10 cellular contexts compared by ENCODE assay signal in the genomic region with DNA sequence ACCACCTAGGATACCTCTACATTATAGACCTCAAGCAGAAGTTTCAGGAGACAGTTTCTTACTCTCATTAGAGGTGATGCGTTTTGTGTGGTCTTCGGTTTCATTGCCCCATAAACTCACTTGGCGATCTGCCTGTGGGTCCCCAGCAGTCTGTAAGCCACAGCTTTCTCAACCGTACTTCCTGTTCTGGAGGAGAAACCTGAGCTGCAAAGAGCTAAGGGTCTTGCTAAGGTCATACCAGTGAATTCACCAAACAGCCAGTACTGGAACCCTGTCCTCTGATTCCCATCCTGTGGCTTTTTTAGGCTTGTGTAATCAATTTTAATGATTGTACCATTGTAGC.
A peak's percentile ranks its signal among the peaks of the same experiment; 100 is the strongest.
DNase-seq lines count a peak whose midpoint lies in the region; ATAC-seq, FAIRE-seq and TF ChIP-seq lines count a peak whose summit lies in the region.
"Had no signal": no experiment of that assay in that cellular context is flagged by ENCODE, and none has a peak within 500 bp of the region (broad histone marks: within the 10 kb centered on the region; RNA-seq: fewer than 3 reads in every experiment).

No MANE protein-coding gene starts in this region.

- no peak overlapping the region for H3K27ac Mint-ChIP-seq in activated naive CD4-positive, alpha-beta T cell treated with anti-CD3 and anti-CD28 coated beads for 36 hours
- H3K27ac Mint-ChIP-seq in activated naive CD4-positive, alpha-beta T cell treated with anti-CD3 and anti-CD28 coated beads, Interleukin-2, amount 10 ng/mL, durations not matched to agents 7 days and 5 days = no peak overlapping the region
- peak overlapping the region in 1 of 2 donors; percentile 22 for H3K27ac Mint-ChIP-seq in stimulated activated naive CD8-positive, alpha-beta T cell treated with anti-CD3 and anti-CD28 coated beads, Interleukin-15, amount 100 ng/mL, for 72 hours

- no peak overlapping the region for H3K27ac ChIP-seq in GM12878 (ENCODE audit: control insufficient read depth, insufficient read depth)

- no peak for TF ChIP-seq RAD21 in GM12878 (IDR thresholded peaks at IDR 0.05; ENCODE audit: insufficient read depth, low read depth, low read length)

- in situ Hi-C loops in GM12878 (cut with MboI) = no loop called here

- H3K4me1 Mint-ChIP-seq in activated naive CD4-positive, alpha-beta T cell treated with anti-CD3 and anti-CD28 coated beads for 36 hours (ENCODE audit: low read depth) = peaks cover 48% of the 10 kb centered on the region
- H3K4me1 Mint-ChIP-seq in activated naive CD4-positive, alpha-beta T cell treated with anti-CD3 and anti-CD28 coated beads, Interleukin-2, amount 10 ng/mL, durations not matched to agents 7 days and 5 days = peaks cover 20% of the 10 kb centered on the region
- peaks cover 84% of the 10 kb centered on the region for H3K4me1 Mint-ChIP-seq in stimulated activated naive CD8-positive, alpha-beta T cell treated with anti-CD3 and anti-CD28 coated beads, Interleukin-15, amount 100 ng/mL, for 72 hours

- no peak overlapping the region for H3K4me3 Mint-ChIP-seq in activated naive CD4-positive, alpha-beta T cell treated with anti-CD3 and anti-CD28 coated beads for 36 hours
- no peak overlapping the region for H3K4me3 Mint-ChIP-seq in activated naive CD4-positive, alpha-beta T cell treated with anti-CD3 and anti-CD28 coated beads, Interleukin-2, amount 10 ng/mL, durations not matched to agents 7 days and 5 days
- peak overlapping the region; percentile 60 to 73 for H3K4me3 Mint-ChIP-seq in stimulated activated naive CD8-positive, alpha-beta T cell treated with anti-CD3 and anti-CD28 coated beads, Interleukin-15, amount 100 ng/mL, for 72 hours

- H3K27me3 ChIP-seq in GM12878 (replicated peaks in 1 of 2; ENCODE audit: control insufficient read depth in 2 of 2, insufficient read depth in 2 of 2, low read length in 1 of 2) = no peaks in the 10 kb centered on the region
- H3K27me3 ChIP-seq: MG63 had no signal

- H3K4me3 ChIP-seq in GM12878 = no peak overlapping the region
- H3K4me3 ChIP-seq: MG63 had no signal

- POLR2A ChIA-PET in GM12878 (lab: Charles Lee) = no interaction called here

- H3K36me3 Mint-ChIP-seq in activated naive CD4-positive, alpha-beta T cell treated with anti-CD3 and anti-CD28 coated beads for 36 hours (ENCODE audit: low read depth) = no peaks in the 10 kb centered on the region
- H3K36me3 Mint-ChIP-seq in activated naive CD4-positive, alpha-beta T cell treated with anti-CD3 and anti-CD28 coated beads, Interleukin-2, amount 10 ng/mL, durations not matched to agents 7 days and 5 days = no peaks in the 10 kb centered on the region

- no peak overlapping the region for H3K4me2 ChIP-seq in GM12878 (ENCODE audit: control insufficient read depth, insufficient read depth)

- no peak for TF ChIP-seq CTCF in GM12878 (IDR thresholded peaks at IDR 0.05 in 2 of 3, conservative IDR thresholded peaks at IDR 0.05 in 1 of 3; ENCODE audit: control insufficient read depth in 2 of 3, extremely low read depth in 1 of 3, insufficient read depth in 1 of 3, low read depth in 3 of 3, low read length in 3 of 3)

- no peaks in the 10 kb centered on the region for H3K27me3 Mint-ChIP-seq in activated naive CD4-positive, alpha-beta T cell treated with anti-CD3 and anti-CD28 coated beads for 36 hours (ENCODE audit: low read depth)
- H3K27me3 Mint-ChIP-seq in activated naive CD4-positive, alpha-beta T cell treated with anti-CD3 and anti-CD28 coated beads, Interleukin-2, amount 10 ng/mL, durations not matched to agents 7 days and 5 days = peaks cover 8% of the 10 kb centered on the region
- peaks cover 12% of the 10 kb centered on the region for H3K27me3 Mint-ChIP-seq in stimulated activated naive CD8-positive, alpha-beta T cell treated with anti-CD3 and anti-CD28 coated beads, Interleukin-15, amount 100 ng/mL, for 72 hours

- no peaks in the 10 kb centered on the region for H3K79me2 ChIP-seq in GM12878 (ENCODE audit: control insufficient read depth, insufficient read depth, low read length)

- H3K9ac ChIP-seq in GM12878 (ENCODE audit: control insufficient read depth, insufficient read depth, low read length) = no peak overlapping the region

- FAIRE-seq in GM12878 (lab: Jason Lieb, UNC) = peak; percentile 62

- no peaks in the 10 kb centered on the region for H3K9me3 ChIP-seq in GM12878 (replicated peaks; ENCODE audit: control insufficient read depth, insufficient read depth, low read length)
- H3K9me3 ChIP-seq: MG63 had no signal

- WGBS in GM12878 (ENCODE audit: insufficient coverage, insufficient replicate concordance, low lambda C conversion rate, missing lambda C conversion rate) = 5% methylated on average over 4 of the region's 4 CpGs

- no peak for TF ChIP-seq POLR2A in GM12878 (IDR thresholded peaks at IDR 0.05; ENCODE audit: low read depth, low read length)

- SMC1A ChIA-PET in GM12878 (lab: Charles Lee; ENCODE audit: uncharacterized antibody, unreplicated experiment) = interaction anchor here (1.4 kb wide), 1 partner anchor 20 kb away, joined by 3 read pairs; no protein-coding TSS in a partner anchor

- RAD21 ChIA-PET in GM12878 (lab: Charles Lee; ENCODE audit: unreplicated experiment) = no interaction called here

- BruUV-seq in GM12878 (replicated peaks; lab: Mats Ljungman, UMichigan) = no TSS peak

- peaks cover 10% of the 10 kb centered on the region for H3K4me1 ChIP-seq in GM12878 (ENCODE audit: control insufficient read depth, insufficient read depth, low read length)

- H2AFZ ChIP-seq in GM12878 (ENCODE audit: control insufficient read depth, low read depth, low read length) = no peak overlapping the region

- no peaks in the 10 kb centered on the region for H3K36me3 ChIP-seq in GM12878 (ENCODE audit: control insufficient read depth in 2 of 2, insufficient read depth in 2 of 2, low read length in 1 of 2)
- H3K36me3 ChIP-seq: MG63 had no signal

- no peaks in the 10 kb centered on the region for H3K9me3 Mint-ChIP-seq in activated naive CD4-positive, alpha-beta T cell treated with anti-CD3 and anti-CD28 coated beads for 36 hours
- H3K9me3 Mint-ChIP-seq in activated naive CD4-positive, alpha-beta T cell treated with anti-CD3 and anti-CD28 coated beads, Interleukin-2, amount 10 ng/mL, durations not matched to agents 7 days and 5 days = no peaks in the 10 kb centered on the region
- no peaks in the 10 kb centered on the region for H3K9me3 Mint-ChIP-seq in stimulated activated naive CD8-positive, alpha-beta T cell treated with anti-CD3 and anti-CD28 coated beads, Interleukin-15, amount 100 ng/mL, for 72 hours

- peak; percentile 88 for ATAC-seq in GM12878
- peak; percentile 91 for ATAC-seq in stimulated activated naive CD8-positive, alpha-beta T cell treated with anti-CD3 and anti-CD28 coated beads, Interleukin-15, amount 100 ng/mL, for 72 hours
- ATAC-seq in sciatic nerve = no peak

- CTCF ChIA-PET in activated naive CD4-positive, alpha-beta T cell treated with anti-CD3 and anti-CD28 coated beads for 36 hours (lab: Charles Lee) = interaction anchor here (3.1 kb wide), 1 partner anchor 19 kb away, joined by 15 read pairs; no protein-coding TSS in a partner anchor
- CTCF ChIA-PET in activated naive CD4-positive, alpha-beta T cell treated with anti-CD3 and anti-CD28 coated beads, Interleukin-2, amount 10 ng/mL, durations not matched to agents 7 days and 5 days (lab: Charles Lee) = interaction anchor here (0.8 to 1.6 kb wide), 2 partner anchors 17 to 20 kb away, joined by 3 to 4 read pairs; no protein-coding TSS in a partner anchor
- CTCF ChIA-PET in GM12878 (lab: Yijun Ruan, JAX) = no interaction called here

- H4K20me1 ChIP-seq in GM12878 (ENCODE audit: control insufficient read depth, insufficient read depth) = no peaks in the 10 kb centered on the region

- no peak for TF ChIP-seq EP300 in GM12878 (IDR thresholded peaks at IDR 0.05; ENCODE audit: borderline replicate concordance in 1 of 2, control insufficient read depth in 1 of 2, low read depth in 2 of 2, low read length in 2 of 2)

- DNase-seq in activated naive CD4-positive, alpha-beta T cell treated with anti-CD3 and anti-CD28 coated beads for 36 hours = peak; percentile 35
- DNase-seq in activated naive CD4-positive, alpha-beta T cell treated with anti-CD3 and anti-CD28 coated beads, Interleukin-2, amount 10 ng/mL, durations not matched to agents 7 days and 5 days = no peak
- DNase-seq in NCI-H2029 (lab: John Stamatoyannopoulos, UW) (peak; percentile 26), GM12878 (ENCODE audit: low read depth, low spot score) (peak; percentile 17), DMS153 (lab: John Stamatoyannopoulos, UW) (no peak), sciatic nerve (ENCODE audit: low spot score) (no peak)
- peak; percentile 44 to 61 for DNase-seq in stimulated activated naive CD8-positive, alpha-beta T cell treated with anti-CD3 and anti-CD28 coated beads, Interleukin-15, amount 100 ng/mL, for 72 hours
- no peak for DNase-seq in activated effector memory CD4-positive, alpha-beta T cell treated with Interleukin-2 at 50 U/mL for 16 hours
- DNase-seq: mammary epithelial cell had no signal

- intact Hi-C loops in activated naive CD4-positive, alpha-beta T cell treated with anti-CD3 and anti-CD28 coated beads for 36 hours (cut with micrococcal nuclease) = no loop called here
- intact Hi-C loops in GM12878 (cut with micrococcal nuclease; ENCODE audit: unreplicated experiment) (no loop called here), sciatic nerve (cut with DNase I) (no loop called here)

TF ChIP-seq in GM12878, 131 proteins besides CTCF, POLR2A, EP300 and RAD21:
- TF ChIP-seq PAX5 (IDR thresholded peaks at IDR 0.05; ENCODE audit: borderline replicate concordance, low read depth, low read length) (peak; percentile 41; the same call in 1 of the 2 replicates), RUNX3 (IDR thresholded peaks at IDR 0.05; ENCODE audit: low read length) (peak; percentile 37)
- TF ChIP-seq, protein P1, sequence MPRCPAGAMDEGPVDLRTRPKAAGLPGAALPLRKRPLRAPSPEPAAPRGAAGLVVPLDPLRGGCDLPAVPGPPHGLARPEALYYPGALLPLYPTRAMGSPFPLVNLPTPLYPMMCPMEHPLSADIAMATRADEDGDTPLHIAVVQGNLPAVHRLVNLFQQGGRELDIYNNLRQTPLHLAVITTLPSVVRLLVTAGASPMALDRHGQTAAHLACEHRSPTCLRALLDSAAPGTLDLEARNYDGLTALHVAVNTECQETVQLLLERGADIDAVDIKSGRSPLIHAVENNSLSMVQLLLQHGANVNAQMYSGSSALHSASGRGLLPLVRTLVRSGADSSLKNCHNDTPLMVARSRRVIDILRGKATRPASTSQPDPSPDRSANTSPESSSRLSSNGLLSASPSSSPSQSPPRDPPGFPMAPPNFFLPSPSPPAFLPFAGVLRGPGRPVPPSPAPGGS (IDR thresholded peaks at IDR 0.05; ENCODE audit: borderline replicate concordance, insufficient read depth, low read depth, low read length, poor library complexity, severe bottlenecking) = no peak
TF ChIP-seq in GM12878: peak in this region for 2.

Comparison
In these comparisons a context has a peak if more than half of its experiments do, and no peak if none do; other contexts are left out.
1. DNase-seq: peak in activated naive CD4-positive, alpha-beta T cell treated with anti-CD3 and anti-CD28 coated beads for 36 hours (single experiment), NCI-H2029 (single experiment), GM12878 (single experiment) and stimulated activated naive CD8-positive, alpha-beta T cell treated with anti-CD3 and anti-CD28 coated beads, Interleukin-15, amount 100 ng/mL, for 72 hours (2 of 2); none in activated naive CD4-positive, alpha-beta T cell treated with anti-CD3 and anti-CD28 coated beads, Interleukin-2, amount 10 ng/mL, durations not matched to agents 7 days and 5 days (single experiment), DMS153 (single experiment), sciatic nerve (single experiment) and activated effector memory CD4-positive, alpha-beta T cell treated with Interleukin-2 at 50 U/mL for 16 hours (single experiment).
2. H3K4me3 Mint-ChIP-seq: peak in stimulated activated naive CD8-positive, alpha-beta T cell treated with anti-CD3 and anti-CD28 coated beads, Interleukin-15, amount 100 ng/mL, for 72 hours (2 of 2); none in activated naive CD4-positive, alpha-beta T cell treated with anti-CD3 and anti-CD28 coated beads for 36 hours (single experiment) and activated naive CD4-positive, alpha-beta T cell treated with anti-CD3 and anti-CD28 coated beads, Interleukin-2, amount 10 ng/mL, durations not matched to agents 7 days and 5 days (single experiment).